ENCODE assay signal across 13 cellular contexts in the genomic region with DNA sequence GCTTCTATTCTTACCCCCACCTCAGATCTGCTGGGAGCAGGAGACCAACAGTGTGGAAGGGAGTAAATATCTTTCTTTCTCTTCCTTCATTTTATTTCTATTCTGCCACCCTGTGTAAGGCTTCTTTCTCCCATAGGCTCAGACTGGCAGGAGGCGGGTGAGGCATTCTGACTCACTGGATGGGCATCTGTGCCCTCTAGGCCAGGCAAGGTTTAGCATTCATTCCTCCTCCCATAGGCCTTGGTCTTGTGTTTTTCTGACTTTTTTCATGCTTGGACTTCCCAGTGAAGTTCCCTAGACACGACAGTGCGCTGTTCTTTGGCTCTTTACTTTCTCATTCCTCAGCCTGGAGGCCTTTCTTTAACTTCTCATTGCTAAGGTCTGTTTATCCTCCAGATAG.
DNase-seq lines count a peak whose midpoint lies in the region; ATAC-seq and TF ChIP-seq lines count a peak whose summit lies in the region.
"Had no signal": no experiment of that assay in that cellular context is flagged by ENCODE, and none has a peak within 500 bp of the region (broad histone marks: within the 10 kb centered on the region; RNA-seq: fewer than 3 reads in every experiment).

No MANE protein-coding gene starts in this region.

- H3K4me3 Mint-ChIP-seq in HFFc6 = peak overlapping the region; percentile 12
- H3K4me3 Mint-ChIP-seq: activated CD4-positive, alpha-beta T cell treated with anti-CD3 and anti-CD28 coated beads, Interleukin-2, amount 10 ng/mL, durations not matched to agents 7 days and 5 days had no signal

- no peaks in the 10 kb centered on the region for H3K9me3 ChIP-seq in fibroblast of lung (ENCODE audit: control insufficient read depth, insufficient read depth, low read depth, low read length)
- H3K9me3 ChIP-seq in tibial artery = no peaks in the 10 kb centered on the region
- H3K9me3 ChIP-seq: vagina had no signal

- TF ChIP-seq CTCF in HFFc6 (IDR thresholded peaks at IDR 0.05) (no peak), fibroblast of lung (conservative IDR thresholded peaks at IDR 0.05 in 1 of 2, IDR thresholded peaks at IDR 0.05 in 1 of 2; ENCODE audit: low read depth in 1 of 2, low read length in 2 of 2) (no peak), tibial artery (IDR thresholded peaks at IDR 0.05) (no peak)

- no peaks in the 10 kb centered on the region for H3K27me3 Mint-ChIP-seq in HFFc6 (ENCODE audit: insufficient read depth)
- H3K27me3 Mint-ChIP-seq: activated CD4-positive, alpha-beta T cell treated with anti-CD3 and anti-CD28 coated beads, Interleukin-2, amount 10 ng/mL, durations not matched to agents 7 days and 5 days had no signal

- H3K36me3 ChIP-seq in fibroblast of lung (ENCODE audit: control insufficient read depth, insufficient read depth, low read length) (no peaks in the 10 kb centered on the region), tibial artery (no peaks in the 10 kb centered on the region)
- H3K36me3 ChIP-seq: vagina had no signal

- H3K4me2 ChIP-seq in fibroblast of lung (ENCODE audit: extremely low read depth, insufficient read depth, low read length) = no peak overlapping the region

- H2AFZ ChIP-seq in fibroblast of lung (ENCODE audit: low read length) = peak overlapping the region; percentile 50

- H3K27me3 ChIP-seq in fibroblast of lung (ENCODE audit: control insufficient read depth, insufficient read depth, low read length) = no peaks in the 10 kb centered on the region
- no peaks in the 10 kb centered on the region for H3K27me3 ChIP-seq in tibial artery
- H3K27me3 ChIP-seq: vagina had no signal

- intact Hi-C loops in tibial artery (cut with DNase I; ENCODE audit: low total_unique reads) = no loop called here

- H4K20me1 ChIP-seq in fibroblast of lung (ENCODE audit: control insufficient read depth, extremely low read depth, insufficient read depth, low read length) = no peaks in the 10 kb centered on the region

- peaks cover 35% of the 10 kb centered on the region for H3K4me1 Mint-ChIP-seq in HFFc6 (ENCODE audit: low read depth)
- H3K4me1 Mint-ChIP-seq: activated CD4-positive, alpha-beta T cell treated with anti-CD3 and anti-CD28 coated beads, Interleukin-2, amount 10 ng/mL, durations not matched to agents 7 days and 5 days had no signal

- ATAC-seq in GM19035 (IDR thresholded peaks at IDR 0.05; ENCODE audit: unreplicated experiment) = no peak

- H3K27ac ChIP-seq in fibroblast of lung (ENCODE audit: insufficient read depth, low read length) (no peak overlapping the region), tibial artery (peak overlapping the region; percentile 64 to 79)
- H3K27ac ChIP-seq: vagina had no signal

- H3K4me1 ChIP-seq in fibroblast of lung (ENCODE audit: control insufficient read depth, extremely low read depth, insufficient read depth, low read length) = peaks cover 2% of the 10 kb centered on the region
- peaks cover 0 to 64% (median 25%) of the 10 kb centered on the region in 4 donors for H3K4me1 ChIP-seq in tibial artery
- H3K4me1 ChIP-seq: vagina had no signal

- DNase-seq in HFFc6 (peak; percentile 75), SK-MEL-5 (ENCODE audit: low read depth, low spot score) (peak; percentile 51), fibroblast of lung (ENCODE audit: low read depth in 2 of 2) (peak in 1 of 2 donors; percentile 47), tibial artery (no peak), OCI-M1 (lab: John Stamatoyannopoulos, UW) (no peak), NCI-H1048 (lab: John Stamatoyannopoulos, UW) (no peak)
- DNase-seq: activated CD4-positive, alpha-beta T cell treated with anti-CD3 and anti-CD28 coated beads, Interleukin-2, amount 10 ng/mL, durations not matched to agents 7 days and 5 days; activated naive CD4-positive, alpha-beta T cell; dermis blood vessel endothelial cell; DMS79 treated with DMSO at 0.1 percent for 48 hours; NCI-H2171 treated with DMSO at 0.1 percent for 48 hours had no signal

- H3K27ac Mint-ChIP-seq in HFFc6 = peak overlapping the region; percentile 87
- H3K27ac Mint-ChIP-seq: activated CD4-positive, alpha-beta T cell treated with anti-CD3 and anti-CD28 coated beads, Interleukin-2, amount 10 ng/mL, durations not matched to agents 7 days and 5 days had no signal

- H3K9me3 Mint-ChIP-seq in HFFc6 = no peaks in the 10 kb centered on the region
- H3K9me3 Mint-ChIP-seq: activated CD4-positive, alpha-beta T cell treated with anti-CD3 and anti-CD28 coated beads, Interleukin-2, amount 10 ng/mL, durations not matched to agents 7 days and 5 days had no signal

- H3K9ac ChIP-seq in fibroblast of lung (ENCODE audit: insufficient read depth, low read length) = no peak overlapping the region

- in situ Hi-C loops in SK-MEL-5 (cut with HindIII; ENCODE audit: low pct_unique_long_range_greater_than_20kb, low sequenced_read_pairs) = no loop called here

- H3K4me3 ChIP-seq in fibroblast of lung (replicated peaks in 1 of 4; ENCODE audit: control extremely low read depth in 1 of 4, insufficient read depth in 1 of 4, low read depth in 3 of 4, low read length in 4 of 4) (no peak overlapping the region), tibial artery (no peak overlapping the region)
- H3K4me3 ChIP-seq: vagina had no signal

- peaks cover 13% of the 10 kb centered on the region; the same call in 1 of the 2 replicates for H3K36me3 Mint-ChIP-seq in HFFc6 (ENCODE audit: low read depth)

- H3K79me2 ChIP-seq in fibroblast of lung (ENCODE audit: control insufficient read depth, insufficient read depth, low read length) = no peaks in the 10 kb centered on the region

Comparison
In these comparisons a context has a peak if more than half of its experiments do, and no peak if none do; other contexts are left out.
1. DNase-seq: peak in HFFc6 (single experiment) and SK-MEL-5 (single experiment); none in tibial artery (0 of 2), OCI-M1 (single experiment) and NCI-H1048 (single experiment).